In the genomic region with DNA sequence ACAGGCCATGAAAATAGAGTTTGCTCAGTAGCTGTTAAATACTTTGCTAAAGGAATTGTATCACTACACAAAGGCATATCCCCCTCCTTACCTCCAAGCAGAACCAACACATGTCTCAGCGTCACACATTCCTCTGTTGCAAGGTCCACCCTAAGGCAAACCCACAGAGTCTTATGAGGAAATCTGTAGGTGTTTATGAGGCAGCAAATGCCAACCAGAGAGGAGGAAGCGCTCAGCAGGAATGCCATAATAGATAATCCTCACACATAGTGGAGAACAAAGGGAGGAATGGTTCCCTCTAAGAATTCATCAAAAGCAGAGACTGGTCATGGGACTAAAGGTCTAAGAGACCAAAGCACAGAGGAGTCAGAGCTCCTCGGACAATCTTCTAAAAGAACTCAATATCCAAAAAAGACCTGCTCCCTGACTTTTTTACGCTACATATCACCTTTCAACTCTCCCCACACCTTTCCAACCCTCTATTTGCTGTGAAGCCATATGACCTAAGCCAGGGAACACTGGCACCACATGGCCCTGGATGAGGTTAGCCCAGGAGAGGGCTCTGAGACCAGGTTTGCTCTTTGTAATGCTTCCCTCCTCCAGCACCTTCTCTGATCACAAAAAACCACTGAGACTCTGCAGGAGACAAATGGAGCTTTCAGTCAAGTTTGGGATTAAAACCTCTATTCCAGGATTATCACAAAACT, we compare ENCODE assay signal across 17 cellular contexts. TPM values are rescaled to one million over a fixed set of nuclear protein-coding genes. Genes with fewer than 3 reads are reported as not detected.
DNase-seq lines count a peak whose midpoint lies in the region; ATAC-seq, FAIRE-seq and TF ChIP-seq lines count a peak whose summit lies in the region.
"Had no signal": no experiment of that assay in that cellular context is flagged by ENCODE, and none has a peak within 500 bp of the region (broad histone marks: within the 10 kb centered on the region; RNA-seq: fewer than 3 reads in every experiment).

No MANE protein-coding gene starts in this region.

- POLR2A ChIA-PET in Caco-2 (lab: Charles Lee), result no interaction called here

- peaks cover 29% of the 10 kb centered on the region for H3K79me1 ChIP-seq in mesenchymal stem cell (replicated peaks; ENCODE audit: low read length, poor library complexity, severe bottlenecking)

- ATAC-seq in stimulated activated memory B cell treated with anti-CD40 and anti-IgM and Interleukin-4, amounts not matched to agents 10 μg/mL and 1 μg/mL and 100 μg/mL, for 72 hours, result no peak
- ATAC-seq in GM18867 (IDR thresholded peaks at IDR 0.05; ENCODE audit: unreplicated experiment), result no peak
- ATAC-seq: HCT116 had no signal

- H2BK120ac ChIP-seq in mesenchymal stem cell (ENCODE audit: low read depth, low read length), result no peak overlapping the region

- peak overlapping the region in 1 of 2 experiments; percentile 65 for H3K18ac ChIP-seq in mesenchymal stem cell (ENCODE audit: low read depth in 1 of 2, low read length in 2 of 2)

- H3K4me3 ChIP-seq in Caco-2 (ENCODE audit: low read depth, low read length) (no peak overlapping the region), bronchial epithelial cell (ENCODE audit: low read depth, low read length) (no peak overlapping the region), mesenchymal stem cell (ENCODE audit: insufficient read depth in 1 of 2, low read depth in 1 of 2, low read length in 2 of 2) (no peak overlapping the region)
- H3K4me3 ChIP-seq: ovary, SJCRH30, uterus had no signal

- no peak overlapping the region for H3K4me2 ChIP-seq in mesenchymal stem cell (ENCODE audit: low read length, poor library complexity, severe bottlenecking)

- H3K14ac ChIP-seq in mesenchymal stem cell (ENCODE audit: low read length in 2 of 2), result no peak overlapping the region

- peaks cover 10% of the 10 kb centered on the region for H3K9me3 Mint-ChIP-seq in Caco-2 (ENCODE audit: unreplicated experiment)
- no peaks in the 10 kb centered on the region for H3K9me3 Mint-ChIP-seq in stimulated activated memory B cell treated with anti-CD40 and anti-IgM and Interleukin-4, amounts not matched to agents 10 μg/mL and 1 μg/mL and 100 μg/mL, for 72 hours

- H2BK12ac ChIP-seq in mesenchymal stem cell (ENCODE audit: low read length in 2 of 2), result no peak overlapping the region

- H3K9ac ChIP-seq in mesenchymal stem cell (ENCODE audit: low read length), result no peak overlapping the region

- no peaks in the 10 kb centered on the region for H3K9me3 ChIP-seq in Caco-2
- no peaks in the 10 kb centered on the region for H3K9me3 ChIP-seq in mesenchymal stem cell (ENCODE audit: control insufficient read depth, low read length)
- H3K9me3 ChIP-seq: ovary, SJCRH30, uterus had no signal

- no peaks in the 10 kb centered on the region; the same call in 1 of the 2 replicates for H3K36me3 ChIP-seq in Caco-2 (ENCODE audit: control insufficient read depth, insufficient read depth, low read length)
- no peaks in the 10 kb centered on the region for H3K36me3 ChIP-seq in bronchial epithelial cell (ENCODE audit: control insufficient read depth, insufficient read depth, low read length)
- no peaks in the 10 kb centered on the region for H3K36me3 ChIP-seq in mesenchymal stem cell (ENCODE audit: control insufficient read depth in 1 of 2, insufficient read depth in 2 of 2, low read depth in 1 of 2, low read length in 2 of 2)
- H3K36me3 ChIP-seq: ovary, uterus had no signal

- peak; percentile 41 to 49 for DNase-seq in Caco-2
- DNase-seq in LoVo (ENCODE audit: low spot score), result peak; percentile 47
- peak; percentile 90 for DNase-seq in bronchial epithelial cell (ENCODE audit: low read depth)
- DNase-seq in mesenchymal stem cell, result no peak
- DNase-seq in inferior parietal cortex (ENCODE audit: extremely low spot score), result no peak
- no peak for DNase-seq in activated T-cell treated with anti-CD3 and anti-CD28 coated beads, Interleukin-2, amount 50 U/mL, for 1 hour
- DNase-seq: amygdala; DND-41; effector CD4-positive, alpha-beta T cell; NCI-H1436; NCI-H526 treated with DMSO at 0.1 percent for 48 hours; ovary; SJCRH30; uterus had no signal

- no peaks in the 10 kb centered on the region for H3K27me3 Mint-ChIP-seq in Caco-2 (ENCODE audit: insufficient read depth, unreplicated experiment)
- no peaks in the 10 kb centered on the region for H3K27me3 Mint-ChIP-seq in stimulated activated memory B cell treated with anti-CD40 and anti-IgM and Interleukin-4, amounts not matched to agents 10 μg/mL and 1 μg/mL and 100 μg/mL, for 72 hours

- H2BK15ac ChIP-seq in mesenchymal stem cell (ENCODE audit: low read depth, poor library complexity, severe bottlenecking), result no peak overlapping the region

- peak overlapping the region; percentile 7 for H3K27ac Mint-ChIP-seq in Caco-2 (ENCODE audit: unreplicated experiment)
- H3K27ac Mint-ChIP-seq in stimulated activated memory B cell treated with anti-CD40 and anti-IgM and Interleukin-4, amounts not matched to agents 10 μg/mL and 1 μg/mL and 100 μg/mL, for 72 hours, result no peak overlapping the region

- WGBS in mesenchymal stem cell, result 98% methylated on average over 3 of the region's 4 CpGs

- no peak overlapping the region for H2AFZ ChIP-seq in mesenchymal stem cell (ENCODE audit: low read depth, low read length)

- no TSS peak for BruUV-seq in Caco-2 (replicated peaks; lab: Mats Ljungman, UMichigan)

- no peak overlapping the region for H3K23ac ChIP-seq in mesenchymal stem cell (ENCODE audit: low read length in 2 of 2)

- intact Hi-C loops in Caco-2 (cut with micrococcal nuclease; ENCODE audit: unreplicated experiment), result no loop called here

- no peak overlapping the region for H4K8ac ChIP-seq in mesenchymal stem cell (ENCODE audit: low read length)

- peak; percentile 76 for FAIRE-seq in bronchial epithelial cell (lab: Jason Lieb, UNC)

- CTCF ChIA-PET in Caco-2 (lab: Charles Lee), result no interaction called here

- H3K36me3 Mint-ChIP-seq in Caco-2 (ENCODE audit: insufficient read depth, unreplicated experiment), result peaks cover 14% of the 10 kb centered on the region
- H3K36me3 Mint-ChIP-seq in stimulated activated memory B cell treated with anti-CD40 and anti-IgM and Interleukin-4, amounts not matched to agents 10 μg/mL and 1 μg/mL and 100 μg/mL, for 72 hours, result peaks cover 53% of the 10 kb centered on the region

- peaks cover 55% of the 10 kb centered on the region for H3K4me1 ChIP-seq in Caco-2
- peaks cover 2% of the 10 kb centered on the region for H3K4me1 ChIP-seq in mesenchymal stem cell (ENCODE audit: control insufficient read depth, insufficient read depth, low read depth, low read length)

- TF ChIP-seq CTCF in Caco-2 (IDR thresholded peaks at IDR 0.05; ENCODE audit: insufficient read depth in 1 of 2, low read depth in 1 of 2, low read length in 1 of 2, severe bottlenecking in 1 of 2, unreplicated experiment in 1 of 2) (no peak), bronchial epithelial cell (IDR thresholded peaks at IDR 0.05; ENCODE audit: insufficient read depth, low read length, severe bottlenecking) (no peak)

- H3K4me3 Mint-ChIP-seq in Caco-2 (ENCODE audit: unreplicated experiment), result no peak overlapping the region
- no peak overlapping the region for H3K4me3 Mint-ChIP-seq in stimulated activated memory B cell treated with anti-CD40 and anti-IgM and Interleukin-4, amounts not matched to agents 10 μg/mL and 1 μg/mL and 100 μg/mL, for 72 hours

- no peak overlapping the region for H2BK5ac ChIP-seq in mesenchymal stem cell (ENCODE audit: low read depth, low read length, poor library complexity, severe bottlenecking)

- peak overlapping the region; percentile 69 for H3K27ac ChIP-seq in mesenchymal stem cell (ENCODE audit: low read length, poor library complexity, severe bottlenecking)
- H3K27ac ChIP-seq: ovary, SJCRH30, uterus had no signal

- peak overlapping the region; percentile 97 for H2AK5ac ChIP-seq in mesenchymal stem cell (ENCODE audit: low read length, severe bottlenecking)

- no peak overlapping the region for H4K91ac ChIP-seq in mesenchymal stem cell (ENCODE audit: low read length)

- H3K27me3 ChIP-seq in Caco-2 (replicated peaks; ENCODE audit: control insufficient read depth, insufficient read depth, low read length), result no peaks in the 10 kb centered on the region
- H3K27me3 ChIP-seq in bronchial epithelial cell (ENCODE audit: control insufficient read depth, insufficient read depth, low read length), result no peaks in the 10 kb centered on the region
- H3K27me3 ChIP-seq in mesenchymal stem cell (ENCODE audit: control insufficient read depth in 1 of 2, insufficient read depth in 1 of 2, low read length in 2 of 2), result no peaks in the 10 kb centered on the region
- H3K27me3 ChIP-seq: ovary, SJCRH30, uterus had no signal

- no peak overlapping the region for H3K4ac ChIP-seq in mesenchymal stem cell (ENCODE audit: low read depth in 1 of 2, low read length in 2 of 2)

- H3K4me1 Mint-ChIP-seq in Caco-2 (ENCODE audit: low read depth, unreplicated experiment), result peaks cover 60% of the 10 kb centered on the region
- peaks cover 67% of the 10 kb centered on the region for H3K4me1 Mint-ChIP-seq in stimulated activated memory B cell treated with anti-CD40 and anti-IgM and Interleukin-4, amounts not matched to agents 10 μg/mL and 1 μg/mL and 100 μg/mL, for 72 hours

RNA-seq across cellular contexts. Expression of gene SLC25A13, which starts 7.3 kb away (rescaled TPM):
- 100 and 102 TPM in 2 replicates for total RNA-seq in Caco-2 (2022)
- 14.6 and 16.6 TPM in 2 replicates for total RNA-seq in bronchial epithelial cell
- 20.9 TPM for polyA plus RNA-seq in mesenchymal stem cell (2013, experiment 1 of 2)
- polyA plus RNA-seq in mesenchymal stem cell (2013, experiment 2 of 2), result 22.7 TPM

Comparison
In these comparisons a context has a peak if more than half of its experiments do, and no peak if none do; other contexts are left out.
1. DNase-seq: peak in Caco-2 (2 of 2), LoVo (single experiment) and bronchial epithelial cell (single experiment); none in mesenchymal stem cell (single experiment), inferior parietal cortex (single experiment) and activated T-cell treated with anti-CD3 and anti-CD28 coated beads, Interleukin-2, amount 50 U/mL, for 1 hour (single experiment).